ENCODE assay signal across 1 cellular context in the genomic region with DNA sequence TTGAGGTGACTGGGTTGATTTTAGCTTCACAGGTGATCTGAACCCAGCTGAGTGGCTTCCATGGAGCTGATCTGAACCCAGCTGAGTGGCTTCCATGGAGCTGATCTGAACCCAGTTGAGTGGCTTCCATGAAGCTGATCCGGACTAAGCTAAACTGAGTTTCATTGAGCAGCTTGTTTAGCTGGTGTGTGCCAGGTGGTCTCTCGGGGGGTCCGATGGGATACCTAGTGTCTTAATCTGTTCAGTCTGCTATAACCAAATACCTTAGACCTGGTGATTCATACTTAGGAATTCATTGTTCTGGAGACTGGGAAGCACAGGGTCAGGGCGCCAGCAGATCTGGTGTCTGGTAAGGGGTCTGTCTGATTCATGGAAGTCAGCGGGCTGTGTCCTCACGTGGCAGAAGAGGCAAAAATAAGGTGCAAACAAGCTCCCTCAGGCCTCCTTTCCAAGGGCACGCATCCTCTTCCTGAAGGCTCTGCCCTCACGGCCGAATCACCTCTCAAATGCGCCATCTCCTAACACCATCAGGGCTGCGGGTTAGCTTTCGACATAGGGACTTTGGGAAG.
TF ChIP-seq lines count a peak whose summit lies in the region.

No MANE protein-coding gene starts in this region.

TF ChIP-seq in GM23338, 12 proteins besides CTCF, POLR2A, EP300 and RAD21 (continued from another document):
- TF ChIP-seq, protein P1, sequence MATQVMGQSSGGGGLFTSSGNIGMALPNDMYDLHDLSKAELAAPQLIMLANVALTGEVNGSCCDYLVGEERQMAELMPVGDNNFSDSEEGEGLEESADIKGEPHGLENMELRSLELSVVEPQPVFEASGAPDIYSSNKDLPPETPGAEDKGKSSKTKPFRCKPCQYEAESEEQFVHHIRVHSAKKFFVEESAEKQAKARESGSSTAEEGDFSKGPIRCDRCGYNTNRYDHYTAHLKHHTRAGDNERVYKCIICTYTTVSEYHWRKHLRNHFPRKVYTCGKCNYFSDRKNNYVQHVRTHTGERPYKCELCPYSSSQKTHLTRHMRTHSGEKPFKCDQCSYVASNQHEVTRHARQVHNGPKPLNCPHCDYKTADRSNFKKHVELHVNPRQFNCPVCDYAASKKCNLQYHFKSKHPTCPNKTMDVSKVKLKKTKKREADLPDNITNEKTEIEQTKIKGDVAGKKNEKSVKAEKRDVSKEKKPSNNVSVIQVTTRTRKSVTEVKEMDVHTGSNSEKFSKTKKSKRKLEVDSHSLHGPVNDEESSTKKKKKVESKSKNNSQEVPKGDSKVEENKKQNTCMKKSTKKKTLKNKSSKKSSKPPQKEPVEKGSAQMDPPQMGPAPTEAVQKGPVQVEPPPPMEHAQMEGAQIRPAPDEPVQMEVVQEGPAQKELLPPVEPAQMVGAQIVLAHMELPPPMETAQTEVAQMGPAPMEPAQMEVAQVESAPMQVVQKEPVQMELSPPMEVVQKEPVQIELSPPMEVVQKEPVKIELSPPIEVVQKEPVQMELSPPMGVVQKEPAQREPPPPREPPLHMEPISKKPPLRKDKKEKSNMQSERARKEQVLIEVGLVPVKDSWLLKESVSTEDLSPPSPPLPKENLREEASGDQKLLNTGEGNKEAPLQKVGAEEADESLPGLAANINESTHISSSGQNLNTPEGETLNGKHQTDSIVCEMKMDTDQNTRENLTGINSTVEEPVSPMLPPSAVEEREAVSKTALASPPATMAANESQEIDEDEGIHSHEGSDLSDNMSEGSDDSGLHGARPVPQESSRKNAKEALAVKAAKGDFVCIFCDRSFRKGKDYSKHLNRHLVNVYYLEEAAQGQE (IDR thresholded peaks at IDR 0.05; ENCODE audit: unreplicated experiment), result no peak
- no peak for TF ChIP-seq NANOG (IDR thresholded peaks at IDR 0.05; ENCODE audit: borderline replicate concordance)
- no peak for TF ChIP-seq ETS1 (IDR thresholded peaks at IDR 0.05)
